In the genomic region with DNA sequence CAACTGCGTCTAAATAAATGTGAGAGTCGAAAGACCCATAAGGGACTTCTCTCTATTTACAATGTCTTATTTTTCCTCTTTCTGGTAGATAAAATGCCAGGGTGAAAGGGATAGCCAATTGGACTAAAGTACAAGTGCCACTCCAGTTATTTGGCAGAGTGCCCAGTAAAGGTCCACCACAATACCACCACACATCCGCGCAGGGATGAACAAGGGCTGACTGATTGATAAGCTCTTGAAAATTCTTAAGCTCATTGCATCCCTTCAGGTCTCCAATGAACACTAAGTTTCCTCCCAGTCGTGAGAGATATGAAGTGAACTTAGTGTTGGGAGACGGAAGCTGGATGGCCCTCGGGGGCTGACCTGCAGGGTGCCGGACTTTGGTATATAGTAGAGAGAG, we compare ENCODE assay signal across 3 cellular contexts. TPM values are rescaled to one million over a fixed set of nuclear protein-coding genes. Genes with fewer than 3 reads are reported as not detected.
"Had no signal": no experiment of that assay in that cellular context is flagged by ENCODE, and none has a peak within 500 bp of the region (broad histone marks: within the 10 kb centered on the region; RNA-seq: fewer than 3 reads in every experiment).

No MANE protein-coding gene starts in this region.

RNA-seq across cellular contexts. Expression of gene GDNF, which starts 58.4 kb away (rescaled TPM):
- total RNA-seq: Right ventricle myocardium superior; T-cell; T-helper 2 cell treated with Interferon-gamma antibody and Interleukin-4, amounts not matched to agents 100 ng/mL and 5 ng/mL, for 36 hours had no signal
